Comparison of ENCODE assay signal across 1 cellular context in genomic region chr20:38447251-38447661, GRCh38.
TF ChIP-seq lines count a peak whose summit lies in the region.

No MANE protein-coding gene starts in this region.

TF ChIP-seq in K562, 482 proteins besides CTCF, POLR2A, EP300 and RAD21 (continued from another document):
- TF ChIP-seq CHD7 (IDR thresholded peaks at IDR 0.05; ENCODE audit: low read depth, low read length) (no peak), BRD4 (IDR thresholded peaks at IDR 0.05) (no peak), SMAD1 (IDR thresholded peaks at IDR 0.05; ENCODE audit: low read depth, low read length, partially characterized antibody) (no peak), CXXC5 (CRISPR knock-in tag; IDR thresholded peaks at IDR 0.05) (no peak), ZNF165 (CRISPR knock-in tag; IDR thresholded peaks at IDR 0.05; ENCODE audit: borderline replicate concordance) (peak; percentile 65; the same call in 1 of the 2 replicates)
- TF ChIP-seq, protein P1, sequence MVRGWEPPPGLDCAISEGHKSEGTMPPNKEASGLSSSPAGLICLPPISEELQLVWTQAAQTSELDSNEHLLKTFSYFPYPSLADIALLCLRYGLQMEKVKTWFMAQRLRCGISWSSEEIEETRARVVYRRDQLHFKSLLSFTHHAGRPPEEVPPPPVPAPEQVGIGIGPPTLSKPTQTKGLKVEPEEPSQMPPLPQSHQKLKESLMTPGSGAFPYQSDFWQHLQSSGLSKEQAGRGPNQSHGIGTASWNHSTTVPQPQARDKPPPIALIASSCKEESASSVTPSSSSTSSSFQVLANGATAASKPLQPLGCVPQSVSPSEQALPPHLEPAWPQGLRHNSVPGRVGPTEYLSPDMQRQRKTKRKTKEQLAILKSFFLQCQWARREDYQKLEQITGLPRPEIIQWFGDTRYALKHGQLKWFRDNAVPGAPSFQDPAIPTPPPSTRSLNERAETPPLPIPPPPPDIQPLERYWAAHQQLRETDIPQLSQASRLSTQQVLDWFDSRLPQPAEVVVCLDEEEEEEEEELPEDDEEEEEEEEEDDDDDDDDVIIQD (CRISPR knock-in tag; IDR thresholded peaks at IDR 0.05): no peak
